In the genomic region with DNA sequence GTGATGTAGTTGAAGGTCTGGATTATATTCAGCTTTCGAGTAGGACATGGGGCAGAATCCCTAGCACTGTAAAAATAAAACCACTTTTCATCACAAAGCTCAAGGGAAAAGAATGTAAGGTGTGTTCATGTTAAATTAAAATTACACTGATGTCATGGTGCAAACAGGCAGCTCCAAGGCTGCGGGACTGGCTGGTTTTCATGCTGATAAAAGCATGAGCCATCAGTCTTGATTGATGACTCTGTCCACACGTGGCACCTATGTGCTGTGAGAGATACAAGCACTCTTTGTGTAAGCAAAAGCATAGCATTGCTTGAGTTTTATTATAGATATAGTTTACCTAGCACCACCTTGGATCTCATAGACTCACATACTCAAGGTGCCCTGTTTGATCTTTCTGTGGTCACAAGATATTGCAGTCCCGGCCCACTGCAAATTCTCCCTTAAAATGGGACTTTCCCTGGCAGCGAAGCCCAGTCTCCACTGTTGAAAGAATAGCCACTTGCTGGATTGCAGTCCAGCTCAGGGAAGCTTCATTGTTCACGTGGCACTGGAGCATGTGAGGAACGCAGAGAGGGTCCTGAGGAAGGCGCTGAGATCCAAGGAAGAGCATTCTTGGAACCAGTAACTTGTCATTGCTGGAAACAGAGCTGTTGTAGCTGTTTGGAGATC, we compare ENCODE assay signal across 1 cellular context.
A peak's percentile ranks its signal among the peaks of the same experiment; 100 is the strongest.
TF ChIP-seq lines count a peak whose summit lies in the region.

No MANE protein-coding gene starts in this region.

TF ChIP-seq in K562, 482 proteins besides CTCF, POLR2A, EP300 and RAD21 (continued from another document):
- TF ChIP-seq, protein P1, sequence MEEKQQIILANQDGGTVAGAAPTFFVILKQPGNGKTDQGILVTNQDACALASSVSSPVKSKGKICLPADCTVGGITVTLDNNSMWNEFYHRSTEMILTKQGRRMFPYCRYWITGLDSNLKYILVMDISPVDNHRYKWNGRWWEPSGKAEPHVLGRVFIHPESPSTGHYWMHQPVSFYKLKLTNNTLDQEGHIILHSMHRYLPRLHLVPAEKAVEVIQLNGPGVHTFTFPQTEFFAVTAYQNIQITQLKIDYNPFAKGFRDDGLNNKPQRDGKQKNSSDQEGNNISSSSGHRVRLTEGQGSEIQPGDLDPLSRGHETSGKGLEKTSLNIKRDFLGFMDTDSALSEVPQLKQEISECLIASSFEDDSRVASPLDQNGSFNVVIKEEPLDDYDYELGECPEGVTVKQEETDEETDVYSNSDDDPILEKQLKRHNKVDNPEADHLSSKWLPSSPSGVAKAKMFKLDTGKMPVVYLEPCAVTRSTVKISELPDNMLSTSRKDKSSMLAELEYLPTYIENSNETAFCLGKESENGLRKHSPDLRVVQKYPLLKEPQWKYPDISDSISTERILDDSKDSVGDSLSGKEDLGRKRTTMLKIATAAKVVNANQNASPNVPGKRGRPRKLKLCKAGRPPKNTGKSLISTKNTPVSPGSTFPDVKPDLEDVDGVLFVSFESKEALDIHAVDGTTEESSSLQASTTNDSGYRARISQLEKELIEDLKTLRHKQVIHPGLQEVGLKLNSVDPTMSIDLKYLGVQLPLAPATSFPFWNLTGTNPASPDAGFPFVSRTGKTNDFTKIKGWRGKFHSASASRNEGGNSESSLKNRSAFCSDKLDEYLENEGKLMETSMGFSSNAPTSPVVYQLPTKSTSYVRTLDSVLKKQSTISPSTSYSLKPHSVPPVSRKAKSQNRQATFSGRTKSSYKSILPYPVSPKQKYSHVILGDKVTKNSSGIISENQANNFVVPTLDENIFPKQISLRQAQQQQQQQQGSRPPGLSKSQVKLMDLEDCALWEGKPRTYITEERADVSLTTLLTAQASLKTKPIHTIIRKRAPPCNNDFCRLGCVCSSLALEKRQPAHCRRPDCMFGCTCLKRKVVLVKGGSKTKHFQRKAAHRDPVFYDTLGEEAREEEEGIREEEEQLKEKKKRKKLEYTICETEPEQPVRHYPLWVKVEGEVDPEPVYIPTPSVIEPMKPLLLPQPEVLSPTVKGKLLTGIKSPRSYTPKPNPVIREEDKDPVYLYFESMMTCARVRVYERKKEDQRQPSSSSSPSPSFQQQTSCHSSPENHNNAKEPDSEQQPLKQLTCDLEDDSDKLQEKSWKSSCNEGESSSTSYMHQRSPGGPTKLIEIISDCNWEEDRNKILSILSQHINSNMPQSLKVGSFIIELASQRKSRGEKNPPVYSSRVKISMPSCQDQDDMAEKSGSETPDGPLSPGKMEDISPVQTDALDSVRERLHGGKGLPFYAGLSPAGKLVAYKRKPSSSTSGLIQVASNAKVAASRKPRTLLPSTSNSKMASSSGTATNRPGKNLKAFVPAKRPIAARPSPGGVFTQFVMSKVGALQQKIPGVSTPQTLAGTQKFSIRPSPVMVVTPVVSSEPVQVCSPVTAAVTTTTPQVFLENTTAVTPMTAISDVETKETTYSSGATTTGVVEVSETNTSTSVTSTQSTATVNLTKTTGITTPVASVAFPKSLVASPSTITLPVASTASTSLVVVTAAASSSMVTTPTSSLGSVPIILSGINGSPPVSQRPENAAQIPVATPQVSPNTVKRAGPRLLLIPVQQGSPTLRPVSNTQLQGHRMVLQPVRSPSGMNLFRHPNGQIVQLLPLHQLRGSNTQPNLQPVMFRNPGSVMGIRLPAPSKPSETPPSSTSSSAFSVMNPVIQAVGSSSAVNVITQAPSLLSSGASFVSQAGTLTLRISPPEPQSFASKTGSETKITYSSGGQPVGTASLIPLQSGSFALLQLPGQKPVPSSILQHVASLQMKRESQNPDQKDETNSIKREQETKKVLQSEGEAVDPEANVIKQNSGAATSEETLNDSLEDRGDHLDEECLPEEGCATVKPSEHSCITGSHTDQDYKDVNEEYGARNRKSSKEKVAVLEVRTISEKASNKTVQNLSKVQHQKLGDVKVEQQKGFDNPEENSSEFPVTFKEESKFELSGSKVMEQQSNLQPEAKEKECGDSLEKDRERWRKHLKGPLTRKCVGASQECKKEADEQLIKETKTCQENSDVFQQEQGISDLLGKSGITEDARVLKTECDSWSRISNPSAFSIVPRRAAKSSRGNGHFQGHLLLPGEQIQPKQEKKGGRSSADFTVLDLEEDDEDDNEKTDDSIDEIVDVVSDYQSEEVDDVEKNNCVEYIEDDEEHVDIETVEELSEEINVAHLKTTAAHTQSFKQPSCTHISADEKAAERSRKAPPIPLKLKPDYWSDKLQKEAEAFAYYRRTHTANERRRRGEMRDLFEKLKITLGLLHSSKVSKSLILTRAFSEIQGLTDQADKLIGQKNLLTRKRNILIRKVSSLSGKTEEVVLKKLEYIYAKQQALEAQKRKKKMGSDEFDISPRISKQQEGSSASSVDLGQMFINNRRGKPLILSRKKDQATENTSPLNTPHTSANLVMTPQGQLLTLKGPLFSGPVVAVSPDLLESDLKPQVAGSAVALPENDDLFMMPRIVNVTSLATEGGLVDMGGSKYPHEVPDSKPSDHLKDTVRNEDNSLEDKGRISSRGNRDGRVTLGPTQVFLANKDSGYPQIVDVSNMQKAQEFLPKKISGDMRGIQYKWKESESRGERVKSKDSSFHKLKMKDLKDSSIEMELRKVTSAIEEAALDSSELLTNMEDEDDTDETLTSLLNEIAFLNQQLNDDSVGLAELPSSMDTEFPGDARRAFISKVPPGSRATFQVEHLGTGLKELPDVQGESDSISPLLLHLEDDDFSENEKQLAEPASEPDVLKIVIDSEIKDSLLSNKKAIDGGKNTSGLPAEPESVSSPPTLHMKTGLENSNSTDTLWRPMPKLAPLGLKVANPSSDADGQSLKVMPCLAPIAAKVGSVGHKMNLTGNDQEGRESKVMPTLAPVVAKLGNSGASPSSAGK (IDR thresholded peaks at IDR 0.05): peak; percentile 32; the same call in 1 of the 2 replicates
- TF ChIP-seq NR1H2 (CRISPR knock-in tag; IDR thresholded peaks at IDR 0.05): no peak
- TF ChIP-seq TCFL5 (CRISPR knock-in tag; conservative IDR thresholded peaks at IDR 0.05): no peak
- peak; percentile 85 for TF ChIP-seq BHLHE40 (IDR thresholded peaks at IDR 0.05; ENCODE audit: low read length)
- peak; percentile 88 for TF ChIP-seq TEAD4 (IDR thresholded peaks at IDR 0.05; ENCODE audit: low read length)
- no peak for TF ChIP-seq TEAD4 (CRISPR knock-in tag; IDR thresholded peaks at IDR 0.05; ENCODE audit: borderline replicate concordance)
- TF ChIP-seq MYC (IDR thresholded peaks at IDR 0.05; ENCODE audit: low read depth, low read length): peak; percentile 80
- TF ChIP-seq MYC (CRISPR knock-in tag; IDR thresholded peaks at IDR 0.05; ENCODE audit: borderline replicate concordance, low read depth): no peak
- peak; percentile 57; the same call in 1 of the 2 replicates for TF ChIP-seq CTBP1 (IDR thresholded peaks at IDR 0.05; ENCODE audit: borderline replicate concordance)
- peak; percentile 52 to 57; a peak in 2 of 4 replicates for TF ChIP-seq TRIM24 (IDR thresholded peaks at IDR 0.05)
- no peak for TF ChIP-seq ATF1 (CRISPR knock-in tag; IDR thresholded peaks at IDR 0.05)
- TF ChIP-seq ATF1 (tag; IDR thresholded peaks at IDR 0.05): peak; percentile 35
- TF ChIP-seq, protein P2, sequence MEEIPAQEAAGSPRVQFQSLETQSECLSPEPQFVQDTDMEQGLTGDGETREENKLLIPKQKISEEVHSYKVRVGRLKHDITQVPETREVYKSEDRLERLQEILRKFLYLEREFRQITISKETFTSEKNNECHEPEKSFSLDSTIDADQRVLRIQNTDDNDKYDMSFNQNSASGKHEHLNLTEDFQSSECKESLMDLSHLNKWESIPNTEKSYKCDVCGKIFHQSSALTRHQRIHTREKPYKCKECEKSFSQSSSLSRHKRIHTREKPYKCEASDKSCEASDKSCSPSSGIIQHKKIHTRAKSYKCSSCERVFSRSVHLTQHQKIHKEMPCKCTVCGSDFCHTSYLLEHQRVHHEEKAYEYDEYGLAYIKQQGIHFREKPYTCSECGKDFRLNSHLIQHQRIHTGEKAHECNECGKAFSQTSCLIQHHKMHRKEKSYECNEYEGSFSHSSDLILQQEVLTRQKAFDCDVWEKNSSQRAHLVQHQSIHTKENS (CRISPR knock-in tag; IDR thresholded peaks at IDR 0.05): no peak
- peak; percentile 13; the same call in 1 of the 2 replicates for TF ChIP-seq FOXJ2 (tag; IDR thresholded peaks at IDR 0.05)
- peak; percentile 23 to 66; a peak in 2 of 4 replicates for TF ChIP-seq RCOR1 (IDR thresholded peaks at IDR 0.05; ENCODE audit: borderline replicate concordance in 1 of 2, low read depth in 2 of 2, low read length in 2 of 2)
- peak; percentile 83 for TF ChIP-seq SOX6 (IDR thresholded peaks at IDR 0.05)
- peak in 1 of 2 experiments; percentile 32; a peak in 1 of 4 replicates for TF ChIP-seq MAZ (CRISPR knock-in tag; conservative IDR thresholded peaks at IDR 0.05 in 1 of 2, IDR thresholded peaks at IDR 0.05 in 1 of 2)
- TF ChIP-seq, protein P3, sequence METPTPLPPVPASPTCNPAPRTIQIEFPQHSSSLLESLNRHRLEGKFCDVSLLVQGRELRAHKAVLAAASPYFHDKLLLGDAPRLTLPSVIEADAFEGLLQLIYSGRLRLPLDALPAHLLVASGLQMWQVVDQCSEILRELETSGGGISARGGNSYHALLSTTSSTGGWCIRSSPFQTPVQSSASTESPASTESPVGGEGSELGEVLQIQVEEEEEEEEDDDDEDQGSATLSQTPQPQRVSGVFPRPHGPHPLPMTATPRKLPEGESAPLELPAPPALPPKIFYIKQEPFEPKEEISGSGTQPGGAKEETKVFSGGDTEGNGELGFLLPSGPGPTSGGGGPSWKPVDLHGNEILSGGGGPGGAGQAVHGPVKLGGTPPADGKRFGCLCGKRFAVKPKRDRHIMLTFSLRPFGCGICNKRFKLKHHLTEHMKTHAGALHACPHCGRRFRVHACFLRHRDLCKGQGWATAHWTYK (CRISPR knock-in tag; IDR thresholded peaks at IDR 0.05): peak; percentile 85
- peak; percentile 86 for TF ChIP-seq TCF3 (CRISPR knock-in tag; IDR thresholded peaks at IDR 0.05)
- TF ChIP-seq TAL1 (IDR thresholded peaks at IDR 0.05): peak; percentile 82
- no peak for TF ChIP-seq MCM7 (IDR thresholded peaks at IDR 0.05)
- peak; percentile 54; the same call in 1 of the 2 replicates for TF ChIP-seq GATA2 (CRISPR knock-in tag; IDR thresholded peaks at IDR 0.05)
- peak; percentile 75 for TF ChIP-seq ZEB2 (IDR thresholded peaks at IDR 0.05)
- TF ChIP-seq, protein P4, sequence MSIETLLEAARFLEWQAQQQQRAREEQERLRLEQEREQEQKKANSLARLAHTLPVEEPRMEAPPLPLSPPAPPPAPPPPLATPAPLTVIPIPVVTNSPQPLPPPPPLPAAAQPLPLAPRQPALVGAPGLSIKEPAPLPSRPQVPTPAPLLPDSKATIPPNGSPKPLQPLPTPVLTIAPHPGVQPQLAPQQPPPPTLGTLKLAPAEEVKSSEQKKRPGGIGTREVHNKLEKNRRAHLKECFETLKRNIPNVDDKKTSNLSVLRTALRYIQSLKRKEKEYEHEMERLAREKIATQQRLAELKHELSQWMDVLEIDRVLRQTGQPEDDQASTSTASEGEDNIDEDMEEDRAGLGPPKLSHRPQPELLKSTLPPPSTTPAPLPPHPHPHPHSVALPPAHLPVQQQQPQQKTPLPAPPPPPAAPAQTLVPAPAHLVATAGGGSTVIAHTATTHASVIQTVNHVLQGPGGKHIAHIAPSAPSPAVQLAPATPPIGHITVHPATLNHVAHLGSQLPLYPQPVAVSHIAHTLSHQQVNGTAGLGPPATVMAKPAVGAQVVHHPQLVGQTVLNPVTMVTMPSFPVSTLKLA (conservative IDR thresholded peaks at IDR 0.05): peak; percentile 57 to 62; a peak in 3 of 4 replicates
- no peak for TF ChIP-seq ELF1 (tag; IDR thresholded peaks at IDR 0.05)
